In genomic region chr17:74860999-74861553, GRCh38 we compare ENCODE assay signal across 1 cellular context.
TF ChIP-seq lines count a peak whose summit lies in the region.

No MANE protein-coding gene starts in this region.

TF ChIP-seq in HepG2, 621 proteins besides CTCF, POLR2A, EP300 and RAD21:
- TF ChIP-seq ZNF816 (CRISPR knock-in tag; IDR thresholded peaks at IDR 0.05; ENCODE audit: borderline replicate concordance) (0 out of 2 replicates have a peak, but pooled peaks have one; percentile 33), ZNF83 (CRISPR knock-in tag; IDR thresholded peaks at IDR 0.05; ENCODE audit: borderline replicate concordance) (no peak), POLR2AphosphoS2 (IDR thresholded peaks at IDR 0.05; ENCODE audit: low read depth, low read length) (no peak), KDM2A (CRISPR knock-in tag; IDR thresholded peaks at IDR 0.05; ENCODE audit: borderline replicate concordance, low read depth) (0 out of 2 replicates have a peak, but pooled peaks have one; percentile 7), AGO2 (optimal IDR thresholded peaks at IDR 0.05; ENCODE audit: low read depth, low read length) (peak; percentile 30)
